ENCODE assay signal across 1 cellular context in genomic region chr1:110286564-110286963, GRCh38.
TF ChIP-seq lines count a peak whose summit lies in the region.

No MANE protein-coding gene starts in this region.

TF ChIP-seq in GM12878, 131 proteins besides CTCF, POLR2A, EP300 and RAD21 (continued from another document):
- no peak for TF ChIP-seq E4F1 (IDR thresholded peaks at IDR 0.05; ENCODE audit: borderline replicate concordance, partially characterized antibody)
- no peak for TF ChIP-seq MAX (IDR thresholded peaks at IDR 0.05; ENCODE audit: low read depth, low read length)
- TF ChIP-seq RAD51 (IDR thresholded peaks at IDR 0.05), result peak; percentile 90
- peak; percentile 51; the same call in 1 of the 2 replicates for TF ChIP-seq YY1 (IDR thresholded peaks at IDR 0.05; ENCODE audit: low read depth, low read length)
- no peak for TF ChIP-seq TCF7 (IDR thresholded peaks at IDR 0.05; ENCODE audit: borderline replicate concordance)
- TF ChIP-seq ZNF687 (IDR thresholded peaks at IDR 0.05), result peak; percentile 89
- no peak for TF ChIP-seq BRCA1 (IDR thresholded peaks at IDR 0.05; ENCODE audit: low read depth, low read length)
- TF ChIP-seq SIN3A (IDR thresholded peaks at IDR 0.05; ENCODE audit: low read depth, low read length), result no peak
- peak; percentile 50 for TF ChIP-seq PBX3 (IDR thresholded peaks at IDR 0.05; ENCODE audit: insufficient replicate concordance, low read depth, low read length)
- TF ChIP-seq, protein P1, sequence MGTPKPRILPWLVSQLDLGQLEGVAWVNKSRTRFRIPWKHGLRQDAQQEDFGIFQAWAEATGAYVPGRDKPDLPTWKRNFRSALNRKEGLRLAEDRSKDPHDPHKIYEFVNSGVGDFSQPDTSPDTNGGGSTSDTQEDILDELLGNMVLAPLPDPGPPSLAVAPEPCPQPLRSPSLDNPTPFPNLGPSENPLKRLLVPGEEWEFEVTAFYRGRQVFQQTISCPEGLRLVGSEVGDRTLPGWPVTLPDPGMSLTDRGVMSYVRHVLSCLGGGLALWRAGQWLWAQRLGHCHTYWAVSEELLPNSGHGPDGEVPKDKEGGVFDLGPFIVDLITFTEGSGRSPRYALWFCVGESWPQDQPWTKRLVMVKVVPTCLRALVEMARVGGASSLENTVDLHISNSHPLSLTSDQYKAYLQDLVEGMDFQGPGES (IDR thresholded peaks at IDR 0.05), result no peak
- TF ChIP-seq YBX1 (IDR thresholded peaks at IDR 0.05), result no peak
- no peak for TF ChIP-seq WRNIP1 (IDR thresholded peaks at IDR 0.05; ENCODE audit: borderline replicate concordance, low read depth, low read length)
- TF ChIP-seq CBX3 (IDR thresholded peaks at IDR 0.05; ENCODE audit: borderline replicate concordance, low read depth), result no peak
- peak; percentile 52; the same call in 1 of the 2 replicates for TF ChIP-seq ATF7 (IDR thresholded peaks at IDR 0.05; ENCODE audit: low read depth)
- no peak for TF ChIP-seq HDGF (IDR thresholded peaks at IDR 0.05)
- TF ChIP-seq, protein P2, sequence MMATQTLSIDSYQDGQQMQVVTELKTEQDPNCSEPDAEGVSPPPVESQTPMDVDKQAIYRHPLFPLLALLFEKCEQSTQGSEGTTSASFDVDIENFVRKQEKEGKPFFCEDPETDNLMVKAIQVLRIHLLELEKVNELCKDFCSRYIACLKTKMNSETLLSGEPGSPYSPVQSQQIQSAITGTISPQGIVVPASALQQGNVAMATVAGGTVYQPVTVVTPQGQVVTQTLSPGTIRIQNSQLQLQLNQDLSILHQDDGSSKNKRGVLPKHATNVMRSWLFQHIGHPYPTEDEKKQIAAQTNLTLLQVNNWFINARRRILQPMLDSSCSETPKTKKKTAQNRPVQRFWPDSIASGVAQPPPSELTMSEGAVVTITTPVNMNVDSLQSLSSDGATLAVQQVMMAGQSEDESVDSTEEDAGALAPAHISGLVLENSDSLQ (IDR thresholded peaks at IDR 0.05), result peak; percentile 82
- no peak for TF ChIP-seq SKIL (IDR thresholded peaks at IDR 0.05; ENCODE audit: low read depth, poor library complexity, severe bottlenecking)
- TF ChIP-seq, protein P3, sequence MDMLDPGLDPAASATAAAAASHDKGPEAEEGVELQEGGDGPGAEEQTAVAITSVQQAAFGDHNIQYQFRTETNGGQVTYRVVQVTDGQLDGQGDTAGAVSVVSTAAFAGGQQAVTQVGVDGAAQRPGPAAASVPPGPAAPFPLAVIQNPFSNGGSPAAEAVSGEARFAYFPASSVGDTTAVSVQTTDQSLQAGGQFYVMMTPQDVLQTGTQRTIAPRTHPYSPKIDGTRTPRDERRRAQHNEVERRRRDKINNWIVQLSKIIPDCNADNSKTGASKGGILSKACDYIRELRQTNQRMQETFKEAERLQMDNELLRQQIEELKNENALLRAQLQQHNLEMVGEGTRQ (IDR thresholded peaks at IDR 0.05; ENCODE audit: borderline replicate concordance, low read depth, low read length), result peak; percentile 47; the same call in 1 of the 2 replicates
- TF ChIP-seq E2F4 (IDR thresholded peaks at IDR 0.05; ENCODE audit: low read depth, low read length), result no peak
- TF ChIP-seq NFYA (IDR thresholded peaks at IDR 0.05; ENCODE audit: borderline replicate concordance, low read depth, low read length), result no peak
- TF ChIP-seq, protein P4, sequence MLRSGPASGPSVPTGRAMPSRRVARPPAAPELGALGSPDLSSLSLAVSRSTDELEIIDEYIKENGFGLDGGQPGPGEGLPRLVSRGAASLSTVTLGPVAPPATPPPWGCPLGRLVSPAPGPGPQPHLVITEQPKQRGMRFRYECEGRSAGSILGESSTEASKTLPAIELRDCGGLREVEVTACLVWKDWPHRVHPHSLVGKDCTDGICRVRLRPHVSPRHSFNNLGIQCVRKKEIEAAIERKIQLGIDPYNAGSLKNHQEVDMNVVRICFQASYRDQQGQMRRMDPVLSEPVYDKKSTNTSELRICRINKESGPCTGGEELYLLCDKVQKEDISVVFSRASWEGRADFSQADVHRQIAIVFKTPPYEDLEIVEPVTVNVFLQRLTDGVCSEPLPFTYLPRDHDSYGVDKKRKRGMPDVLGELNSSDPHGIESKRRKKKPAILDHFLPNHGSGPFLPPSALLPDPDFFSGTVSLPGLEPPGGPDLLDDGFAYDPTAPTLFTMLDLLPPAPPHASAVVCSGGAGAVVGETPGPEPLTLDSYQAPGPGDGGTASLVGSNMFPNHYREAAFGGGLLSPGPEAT (IDR thresholded peaks at IDR 0.05; ENCODE audit: low read depth), result peak; percentile 73; the same call in 1 of the 2 replicates
- peak; percentile 73 for TF ChIP-seq RELA (IDR thresholded peaks at IDR 0.05; ENCODE audit: borderline replicate concordance, partially characterized antibody)
- TF ChIP-seq BHLHE40 (IDR thresholded peaks at IDR 0.05; ENCODE audit: borderline replicate concordance in 1 of 2, low read depth in 2 of 2, low read length in 1 of 2), result no peak
- TF ChIP-seq GABPA (IDR thresholded peaks at IDR 0.05; ENCODE audit: low read depth), result no peak
- TF ChIP-seq BACH1 (IDR thresholded peaks at IDR 0.05; ENCODE audit: borderline replicate concordance), result no peak
- no peak for TF ChIP-seq SPI1 (IDR thresholded peaks at IDR 0.05; ENCODE audit: borderline replicate concordance, insufficient read depth, low read depth, low read length)
- 0 out of 2 replicates have a peak, but pooled peaks have one; percentile 37 for TF ChIP-seq POLR2AphosphoS5 (IDR thresholded peaks at IDR 0.05; ENCODE audit: low read length)
- TF ChIP-seq, protein P5, sequence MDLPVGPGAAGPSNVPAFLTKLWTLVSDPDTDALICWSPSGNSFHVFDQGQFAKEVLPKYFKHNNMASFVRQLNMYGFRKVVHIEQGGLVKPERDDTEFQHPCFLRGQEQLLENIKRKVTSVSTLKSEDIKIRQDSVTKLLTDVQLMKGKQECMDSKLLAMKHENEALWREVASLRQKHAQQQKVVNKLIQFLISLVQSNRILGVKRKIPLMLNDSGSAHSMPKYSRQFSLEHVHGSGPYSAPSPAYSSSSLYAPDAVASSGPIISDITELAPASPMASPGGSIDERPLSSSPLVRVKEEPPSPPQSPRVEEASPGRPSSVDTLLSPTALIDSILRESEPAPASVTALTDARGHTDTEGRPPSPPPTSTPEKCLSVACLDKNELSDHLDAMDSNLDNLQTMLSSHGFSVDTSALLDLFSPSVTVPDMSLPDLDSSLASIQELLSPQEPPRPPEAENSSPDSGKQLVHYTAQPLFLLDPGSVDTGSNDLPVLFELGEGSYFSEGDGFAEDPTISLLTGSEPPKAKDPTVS (IDR thresholded peaks at IDR 0.05; ENCODE audit: low read depth, low read length), result no peak
- TF ChIP-seq MEF2B (IDR thresholded peaks at IDR 0.05; ENCODE audit: partially characterized antibody, poor library complexity, severe bottlenecking), result no peak
- TF ChIP-seq ATF3 (IDR thresholded peaks at IDR 0.05; ENCODE audit: borderline replicate concordance, extremely low read depth, low read depth, low read length), result 0 out of 2 replicates have a peak, but pooled peaks have one; percentile 34
- TF ChIP-seq STAT3 (IDR thresholded peaks at IDR 0.05; ENCODE audit: low read depth, low read length), result no peak
